In the genomic region with DNA sequence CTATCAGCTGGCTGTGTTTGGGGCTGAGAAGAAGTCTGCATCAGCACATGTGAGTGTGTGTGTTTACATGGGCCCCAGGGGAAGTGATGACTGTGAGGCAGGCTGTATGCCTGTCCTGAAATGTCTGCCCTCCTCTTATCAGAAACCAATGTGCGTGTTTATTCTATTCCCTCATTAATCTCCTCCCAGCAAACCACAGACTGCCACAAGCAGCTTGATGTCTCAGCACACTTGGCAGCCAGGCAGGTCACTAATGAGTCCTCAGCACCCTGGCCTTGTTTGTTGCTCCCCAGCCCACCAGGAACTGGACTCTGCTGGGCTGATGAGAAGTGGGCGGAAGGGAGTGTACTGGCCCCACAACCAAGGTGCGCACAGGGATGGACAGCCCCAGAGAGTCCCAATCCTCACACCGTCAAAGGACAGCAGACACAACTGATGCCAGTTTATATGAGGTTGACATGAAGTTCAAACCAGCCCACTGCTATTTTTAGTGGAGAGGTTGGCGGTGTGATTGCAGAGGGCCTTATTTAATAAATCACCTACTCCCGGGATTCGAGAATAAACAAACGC, we compare ENCODE assay signal across 11 cellular contexts.
DNase-seq lines count a peak whose midpoint lies in the region; ATAC-seq, FAIRE-seq and TF ChIP-seq lines count a peak whose summit lies in the region.
"Had no signal": no experiment of that assay in that cellular context is flagged by ENCODE, and none has a peak within 500 bp of the region (broad histone marks: within the 10 kb centered on the region; RNA-seq: fewer than 3 reads in every experiment).

No MANE protein-coding gene starts in this region.

- no peak overlapping the region for H3K4me3 ChIP-seq in bronchial epithelial cell (ENCODE audit: low read depth, low read length)
- no peak overlapping the region for H3K4me3 ChIP-seq in pancreas
- no peak overlapping the region for H3K4me3 ChIP-seq in colonic mucosa
- H3K4me3 ChIP-seq: HAP-1, K562 had no signal

- no peak for TF ChIP-seq CTCF in bronchial epithelial cell (IDR thresholded peaks at IDR 0.05; ENCODE audit: insufficient read depth, low read length, severe bottlenecking)
- TF ChIP-seq CTCF in pancreas (IDR thresholded peaks at IDR 0.05), result no peak
- no peak for TF ChIP-seq CTCF in colonic mucosa (IDR thresholded peaks at IDR 0.05)

- H3K9me3 ChIP-seq in pancreas (no peaks in the 10 kb centered on the region), colonic mucosa (no peaks in the 10 kb centered on the region)
- H3K9me3 ChIP-seq: HAP-1 had no signal

- H3K4me1 ChIP-seq in pancreas (no peaks in the 10 kb centered on the region), colonic mucosa (no peaks in the 10 kb centered on the region)
- H3K4me1 ChIP-seq: HAP-1 had no signal

- DNase-seq in EH (ENCODE audit: low read depth) (peak; percentile 80), NCI-H2081 (lab: John Stamatoyannopoulos, UW) (peak; percentile 51 to 86), bronchial epithelial cell (ENCODE audit: low read depth) (peak; percentile 40), pancreas (peak in 3 of 6 donors; percentile 19 to 25 (median 25)), D341Med (ENCODE audit: low spot score) (no peak), colonic mucosa (no peak)
- DNase-seq: activated naive CD8-positive, alpha-beta T cell treated with anti-CD3 and anti-CD28 coated beads, Interleukin-2, amount 10 ng/mL, durations not matched to agents 7 days and 5 days had no signal

- H3K27me3 ChIP-seq in bronchial epithelial cell (ENCODE audit: control insufficient read depth, insufficient read depth, low read length), result peaks cover 2% of the 10 kb centered on the region
- H3K27me3 ChIP-seq in pancreas, result no peaks in the 10 kb centered on the region
- H3K27me3 ChIP-seq in colonic mucosa, result no peaks in the 10 kb centered on the region

- H3K36me3 ChIP-seq in bronchial epithelial cell (ENCODE audit: control insufficient read depth, insufficient read depth, low read length) (no peaks in the 10 kb centered on the region), pancreas (no peaks in the 10 kb centered on the region), colonic mucosa (no peaks in the 10 kb centered on the region)
- H3K36me3 ChIP-seq: HAP-1 had no signal

- WGBS in pancreas, 2 donors, result 34 to 44% methylated on average over 8 of the region's 8 CpGs

- ATAC-seq in pancreas (peak; percentile 40 to 92 (median 86)), esophagus mucosa (no peak), HG02884 (IDR thresholded peaks at IDR 0.05; ENCODE audit: unreplicated experiment) (no peak)
- ATAC-seq: K562 had no signal

- H3K27ac ChIP-seq in pancreas, result peak overlapping the region in 1 of 4 donors; percentile 39
- no peak overlapping the region for H3K27ac ChIP-seq in colonic mucosa

- no peak for FAIRE-seq in bronchial epithelial cell (lab: Jason Lieb, UNC)
- no peak for FAIRE-seq in pancreas (lab: Jason Lieb, UNC)
- FAIRE-seq: K562 had no signal

- no peak overlapping the region for H3K9ac ChIP-seq in colonic mucosa (ENCODE audit: low read depth in 2 of 2, low read length in 2 of 2)

- intact Hi-C loops in pancreas (cut with DNase I) (no loop called here), colonic mucosa (cut with DNase I) (no loop called here)

Comparison
In these comparisons a context has a peak if more than half of its experiments do, and no peak if none do; other contexts are left out.
1. DNase-seq: peak in EH (single experiment), NCI-H2081 (2 of 2) and bronchial epithelial cell (single experiment); none in D341Med (single experiment) and colonic mucosa (single experiment).
2. ATAC-seq: peak in pancreas (4 of 4); none in esophagus mucosa (single experiment) and HG02884 (single experiment).